Comparison of ENCODE assay signal across 21 cellular contexts in the genomic region with DNA sequence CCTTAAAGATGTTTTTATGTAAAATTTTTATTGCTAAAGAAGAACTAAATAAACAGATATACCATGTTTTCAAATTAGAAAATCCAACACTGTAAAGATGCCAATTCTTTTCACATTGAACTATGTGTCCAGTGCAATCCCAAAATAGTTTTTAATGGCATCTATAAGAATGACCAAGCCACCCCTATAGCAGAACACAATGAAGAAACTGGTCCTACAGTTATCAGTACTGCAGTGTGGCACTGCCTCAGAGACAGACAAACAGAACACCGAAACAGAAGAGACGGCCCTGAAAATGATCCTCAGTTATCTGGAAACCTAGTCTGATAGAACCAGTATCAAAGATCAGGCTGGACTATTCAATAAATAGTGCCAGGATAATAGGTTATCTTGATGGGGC. TPM values are rescaled to one million over a fixed set of nuclear protein-coding genes. Genes with fewer than 3 reads are reported as not detected.
"Had no signal": no experiment of that assay in that cellular context is flagged by ENCODE, and none has a peak within 500 bp of the region (broad histone marks: within the 10 kb centered on the region; RNA-seq: fewer than 3 reads in every experiment).

No MANE protein-coding gene starts in this region.

- ATAC-seq: activated CD8-positive, alpha-beta T cell treated with anti-CD3 and anti-CD28 coated beads, Interleukin-2, amount 10 ng/mL, durations not matched to agents 7 days and 5 days; body of pancreas; gastroesophageal sphincter; stimulated activated naive B cell treated with anti-CD40 and anti-IgM and Interleukin-4, amounts not matched to agents 10 μg/mL and 1 μg/mL and 100 μg/mL, for 72 hours had no signal

- H3K36me3 ChIP-seq: gastroesophageal sphincter, left lung, transverse colon, vagina had no signal

- H3K4me3 Mint-ChIP-seq: activated B cell treated with CpG ODN at 0.5 μM for 24 hours; activated CD8-positive, alpha-beta T cell treated with anti-CD3 and anti-CD28 coated beads, Interleukin-2, amount 10 ng/mL, durations not matched to agents 7 days and 5 days; activated naive CD4-positive, alpha-beta T cell treated with anti-CD3 and anti-CD28 coated beads, Interleukin-2, amount 50 U/mL, for 24 hours; central memory CD8-positive, alpha-beta T cell; dendritic cell treated with granulocyte-macrophage colony-stimulating factor and Interleukin-4, amounts not matched to agents 40 ng/mL and 50 ng/mL, for 4 days; nephron; stimulated activated naive B cell treated with anti-CD40 and anti-IgM and Interleukin-4, amounts not matched to agents 10 μg/mL and 1 μg/mL and 100 μg/mL, for 72 hours had no signal

- H3K27me3 Mint-ChIP-seq: activated B cell treated with CpG ODN at 0.5 μM for 24 hours; dendritic cell treated with granulocyte-macrophage colony-stimulating factor and Interleukin-4, amounts not matched to agents 40 ng/mL and 50 ng/mL, for 4 days; stimulated activated naive B cell treated with anti-CD40 and anti-IgM and Interleukin-4, amounts not matched to agents 10 μg/mL and 1 μg/mL and 100 μg/mL, for 72 hours had no signal

- H3K27ac Mint-ChIP-seq: activated B cell treated with CpG ODN at 0.5 μM for 24 hours; activated CD8-positive, alpha-beta T cell treated with anti-CD3 and anti-CD28 coated beads, Interleukin-2, amount 10 ng/mL, durations not matched to agents 7 days and 5 days; activated naive CD4-positive, alpha-beta T cell treated with anti-CD3 and anti-CD28 coated beads, Interleukin-2, amount 50 U/mL, for 24 hours; dendritic cell treated with granulocyte-macrophage colony-stimulating factor and Interleukin-4, amounts not matched to agents 40 ng/mL and 50 ng/mL, for 4 days; nephron; stimulated activated naive B cell treated with anti-CD40 and anti-IgM and Interleukin-4, amounts not matched to agents 10 μg/mL and 1 μg/mL and 100 μg/mL, for 72 hours had no signal

- H3K4me1 Mint-ChIP-seq: activated B cell treated with CpG ODN at 0.5 μM for 24 hours; activated naive CD4-positive, alpha-beta T cell treated with anti-CD3 and anti-CD28 coated beads, Interleukin-2, amount 50 U/mL, for 24 hours; central memory CD8-positive, alpha-beta T cell had no signal

- H3K9me3 Mint-ChIP-seq: activated B cell treated with CpG ODN at 0.5 μM for 24 hours; activated naive CD4-positive, alpha-beta T cell treated with anti-CD3 and anti-CD28 coated beads, Interleukin-2, amount 50 U/mL, for 24 hours; central memory CD8-positive, alpha-beta T cell; dendritic cell treated with granulocyte-macrophage colony-stimulating factor and Interleukin-4, amounts not matched to agents 40 ng/mL and 50 ng/mL, for 4 days; nephron; stimulated activated naive B cell treated with anti-CD40 and anti-IgM and Interleukin-4, amounts not matched to agents 10 μg/mL and 1 μg/mL and 100 μg/mL, for 72 hours had no signal

- H3K27ac ChIP-seq: body of pancreas, epithelial cell of prostate, left lung, vagina had no signal

- H3K9me3 ChIP-seq: body of pancreas, gastroesophageal sphincter, left lung, transverse colon, vagina had no signal

- H3K36me3 Mint-ChIP-seq: activated naive CD4-positive, alpha-beta T cell treated with anti-CD3 and anti-CD28 coated beads, Interleukin-2, amount 50 U/mL, for 24 hours; stimulated activated naive B cell treated with anti-CD40 and anti-IgM and Interleukin-4, amounts not matched to agents 10 μg/mL and 1 μg/mL and 100 μg/mL, for 72 hours had no signal

- H3K27me3 ChIP-seq: body of pancreas, gastroesophageal sphincter, left lung, transverse colon, vagina had no signal

- DNase-seq: activated B cell treated with CpG ODN at 0.5 μM for 24 hours; activated CD4-positive, alpha-beta T cell treated with anti-CD3 and anti-CD28 coated beads for 48 hours; activated CD8-positive, alpha-beta memory T cell treated with anti-CD3 and anti-CD28 coated beads, Interleukin-2, amount 50 U/mL, for 4 hours; activated CD8-positive, alpha-beta T cell treated with anti-CD3 and anti-CD28 coated beads, Interleukin-2, amount 10 ng/mL, durations not matched to agents 7 days and 5 days; activated effector memory CD4-positive, alpha-beta T cell treated with anti-CD3 and anti-CD28 coated beads, Interleukin-2, amount 50 U/mL, for 16 hours; activated T-cell treated with anti-CD3 and anti-CD28 coated beads, Interleukin-2, amount 50 U/mL, for 48 hours; body of pancreas; left lung; occipital lobe; stimulated activated CD4-positive, alpha-beta T cell treated with anti-CD3 and anti-CD28 coated beads, Interleukin-2, amount 100 ng/mL, for 48 hours; stimulated activated naive B cell treated with anti-CD40 and anti-IgM and Interleukin-4, amounts not matched to agents 10 μg/mL and 1 μg/mL and 100 μg/mL, for 72 hours; SW 1271; transverse colon had no signal

- H3K4me3 ChIP-seq: body of pancreas, left lung, transverse colon, vagina had no signal

RNA-seq across cellular contexts. Expression of gene KIF13A, which starts 41.9 kb away (rescaled TPM):
- total RNA-seq: activated CD8-positive, alpha-beta T cell treated with anti-CD3 and anti-CD28 coated beads, Interleukin-2, amount 10 ng/mL, durations not matched to agents 7 days and 5 days; T-helper 2 cell treated with Interferon-gamma antibody and Interleukin-4, amounts not matched to agents 100 ng/mL and 5 ng/mL, for 36 hours had no signal
